1 cellular context compared by ENCODE assay signal in the genomic region with DNA sequence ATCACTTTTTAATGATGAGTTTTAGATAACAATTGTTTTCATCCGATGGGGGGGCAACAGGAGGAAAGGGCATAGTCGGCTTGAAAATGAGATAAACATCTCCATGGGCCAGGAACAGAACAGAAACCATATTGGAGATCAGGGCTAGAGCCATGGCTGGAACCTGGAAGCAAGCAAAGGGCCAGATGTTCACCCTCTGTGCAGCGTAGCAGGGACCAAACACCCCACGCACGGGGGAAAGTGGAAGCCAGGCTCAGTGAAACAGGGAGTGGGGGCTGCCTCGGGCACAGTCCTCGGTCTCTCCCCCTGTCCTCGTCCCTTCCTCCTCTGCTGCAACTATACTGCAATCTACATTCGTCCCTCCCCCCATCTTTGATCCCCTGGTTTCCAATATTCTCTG.
TF ChIP-seq lines count a peak whose summit lies in the region.

No MANE protein-coding gene starts in this region.

TF ChIP-seq in K562, 482 proteins besides CTCF, POLR2A, EP300 and RAD21 (continued from another document):
- TF ChIP-seq, protein P1, sequence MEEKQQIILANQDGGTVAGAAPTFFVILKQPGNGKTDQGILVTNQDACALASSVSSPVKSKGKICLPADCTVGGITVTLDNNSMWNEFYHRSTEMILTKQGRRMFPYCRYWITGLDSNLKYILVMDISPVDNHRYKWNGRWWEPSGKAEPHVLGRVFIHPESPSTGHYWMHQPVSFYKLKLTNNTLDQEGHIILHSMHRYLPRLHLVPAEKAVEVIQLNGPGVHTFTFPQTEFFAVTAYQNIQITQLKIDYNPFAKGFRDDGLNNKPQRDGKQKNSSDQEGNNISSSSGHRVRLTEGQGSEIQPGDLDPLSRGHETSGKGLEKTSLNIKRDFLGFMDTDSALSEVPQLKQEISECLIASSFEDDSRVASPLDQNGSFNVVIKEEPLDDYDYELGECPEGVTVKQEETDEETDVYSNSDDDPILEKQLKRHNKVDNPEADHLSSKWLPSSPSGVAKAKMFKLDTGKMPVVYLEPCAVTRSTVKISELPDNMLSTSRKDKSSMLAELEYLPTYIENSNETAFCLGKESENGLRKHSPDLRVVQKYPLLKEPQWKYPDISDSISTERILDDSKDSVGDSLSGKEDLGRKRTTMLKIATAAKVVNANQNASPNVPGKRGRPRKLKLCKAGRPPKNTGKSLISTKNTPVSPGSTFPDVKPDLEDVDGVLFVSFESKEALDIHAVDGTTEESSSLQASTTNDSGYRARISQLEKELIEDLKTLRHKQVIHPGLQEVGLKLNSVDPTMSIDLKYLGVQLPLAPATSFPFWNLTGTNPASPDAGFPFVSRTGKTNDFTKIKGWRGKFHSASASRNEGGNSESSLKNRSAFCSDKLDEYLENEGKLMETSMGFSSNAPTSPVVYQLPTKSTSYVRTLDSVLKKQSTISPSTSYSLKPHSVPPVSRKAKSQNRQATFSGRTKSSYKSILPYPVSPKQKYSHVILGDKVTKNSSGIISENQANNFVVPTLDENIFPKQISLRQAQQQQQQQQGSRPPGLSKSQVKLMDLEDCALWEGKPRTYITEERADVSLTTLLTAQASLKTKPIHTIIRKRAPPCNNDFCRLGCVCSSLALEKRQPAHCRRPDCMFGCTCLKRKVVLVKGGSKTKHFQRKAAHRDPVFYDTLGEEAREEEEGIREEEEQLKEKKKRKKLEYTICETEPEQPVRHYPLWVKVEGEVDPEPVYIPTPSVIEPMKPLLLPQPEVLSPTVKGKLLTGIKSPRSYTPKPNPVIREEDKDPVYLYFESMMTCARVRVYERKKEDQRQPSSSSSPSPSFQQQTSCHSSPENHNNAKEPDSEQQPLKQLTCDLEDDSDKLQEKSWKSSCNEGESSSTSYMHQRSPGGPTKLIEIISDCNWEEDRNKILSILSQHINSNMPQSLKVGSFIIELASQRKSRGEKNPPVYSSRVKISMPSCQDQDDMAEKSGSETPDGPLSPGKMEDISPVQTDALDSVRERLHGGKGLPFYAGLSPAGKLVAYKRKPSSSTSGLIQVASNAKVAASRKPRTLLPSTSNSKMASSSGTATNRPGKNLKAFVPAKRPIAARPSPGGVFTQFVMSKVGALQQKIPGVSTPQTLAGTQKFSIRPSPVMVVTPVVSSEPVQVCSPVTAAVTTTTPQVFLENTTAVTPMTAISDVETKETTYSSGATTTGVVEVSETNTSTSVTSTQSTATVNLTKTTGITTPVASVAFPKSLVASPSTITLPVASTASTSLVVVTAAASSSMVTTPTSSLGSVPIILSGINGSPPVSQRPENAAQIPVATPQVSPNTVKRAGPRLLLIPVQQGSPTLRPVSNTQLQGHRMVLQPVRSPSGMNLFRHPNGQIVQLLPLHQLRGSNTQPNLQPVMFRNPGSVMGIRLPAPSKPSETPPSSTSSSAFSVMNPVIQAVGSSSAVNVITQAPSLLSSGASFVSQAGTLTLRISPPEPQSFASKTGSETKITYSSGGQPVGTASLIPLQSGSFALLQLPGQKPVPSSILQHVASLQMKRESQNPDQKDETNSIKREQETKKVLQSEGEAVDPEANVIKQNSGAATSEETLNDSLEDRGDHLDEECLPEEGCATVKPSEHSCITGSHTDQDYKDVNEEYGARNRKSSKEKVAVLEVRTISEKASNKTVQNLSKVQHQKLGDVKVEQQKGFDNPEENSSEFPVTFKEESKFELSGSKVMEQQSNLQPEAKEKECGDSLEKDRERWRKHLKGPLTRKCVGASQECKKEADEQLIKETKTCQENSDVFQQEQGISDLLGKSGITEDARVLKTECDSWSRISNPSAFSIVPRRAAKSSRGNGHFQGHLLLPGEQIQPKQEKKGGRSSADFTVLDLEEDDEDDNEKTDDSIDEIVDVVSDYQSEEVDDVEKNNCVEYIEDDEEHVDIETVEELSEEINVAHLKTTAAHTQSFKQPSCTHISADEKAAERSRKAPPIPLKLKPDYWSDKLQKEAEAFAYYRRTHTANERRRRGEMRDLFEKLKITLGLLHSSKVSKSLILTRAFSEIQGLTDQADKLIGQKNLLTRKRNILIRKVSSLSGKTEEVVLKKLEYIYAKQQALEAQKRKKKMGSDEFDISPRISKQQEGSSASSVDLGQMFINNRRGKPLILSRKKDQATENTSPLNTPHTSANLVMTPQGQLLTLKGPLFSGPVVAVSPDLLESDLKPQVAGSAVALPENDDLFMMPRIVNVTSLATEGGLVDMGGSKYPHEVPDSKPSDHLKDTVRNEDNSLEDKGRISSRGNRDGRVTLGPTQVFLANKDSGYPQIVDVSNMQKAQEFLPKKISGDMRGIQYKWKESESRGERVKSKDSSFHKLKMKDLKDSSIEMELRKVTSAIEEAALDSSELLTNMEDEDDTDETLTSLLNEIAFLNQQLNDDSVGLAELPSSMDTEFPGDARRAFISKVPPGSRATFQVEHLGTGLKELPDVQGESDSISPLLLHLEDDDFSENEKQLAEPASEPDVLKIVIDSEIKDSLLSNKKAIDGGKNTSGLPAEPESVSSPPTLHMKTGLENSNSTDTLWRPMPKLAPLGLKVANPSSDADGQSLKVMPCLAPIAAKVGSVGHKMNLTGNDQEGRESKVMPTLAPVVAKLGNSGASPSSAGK (IDR thresholded peaks at IDR 0.05) = no peak
- TF ChIP-seq FOXA3 (CRISPR knock-in tag; conservative IDR thresholded peaks at IDR 0.05 in 1 of 2, IDR thresholded peaks at IDR 0.05 in 1 of 2) (no peak), WHSC1 (IDR thresholded peaks at IDR 0.05; ENCODE audit: low read length) (peak; percentile 38), STAG1 (CRISPR knock-in tag; IDR thresholded peaks at IDR 0.05; ENCODE audit: borderline replicate concordance) (no peak), RHOXF2B (CRISPR knock-in tag; conservative IDR thresholded peaks at IDR 0.05) (peak; percentile 77; the same call in 1 of the 2 replicates), POLR2AphosphoS2 (IDR thresholded peaks at IDR 0.05; ENCODE audit: low read length) (no peak), GABPA (tag; conservative IDR thresholded peaks at IDR 0.05; ENCODE audit: low read depth) (no peak), ZNF239 (CRISPR knock-in tag; IDR thresholded peaks at IDR 0.05) (peak; percentile 84), RBM39 (optimal IDR thresholded peaks at IDR 0.05; ENCODE audit: low read depth, low read length) (no peak), SMAD4 (CRISPR knock-in tag; conservative IDR thresholded peaks at IDR 0.05) (peak; percentile 97)
- TF ChIP-seq, protein P2, sequence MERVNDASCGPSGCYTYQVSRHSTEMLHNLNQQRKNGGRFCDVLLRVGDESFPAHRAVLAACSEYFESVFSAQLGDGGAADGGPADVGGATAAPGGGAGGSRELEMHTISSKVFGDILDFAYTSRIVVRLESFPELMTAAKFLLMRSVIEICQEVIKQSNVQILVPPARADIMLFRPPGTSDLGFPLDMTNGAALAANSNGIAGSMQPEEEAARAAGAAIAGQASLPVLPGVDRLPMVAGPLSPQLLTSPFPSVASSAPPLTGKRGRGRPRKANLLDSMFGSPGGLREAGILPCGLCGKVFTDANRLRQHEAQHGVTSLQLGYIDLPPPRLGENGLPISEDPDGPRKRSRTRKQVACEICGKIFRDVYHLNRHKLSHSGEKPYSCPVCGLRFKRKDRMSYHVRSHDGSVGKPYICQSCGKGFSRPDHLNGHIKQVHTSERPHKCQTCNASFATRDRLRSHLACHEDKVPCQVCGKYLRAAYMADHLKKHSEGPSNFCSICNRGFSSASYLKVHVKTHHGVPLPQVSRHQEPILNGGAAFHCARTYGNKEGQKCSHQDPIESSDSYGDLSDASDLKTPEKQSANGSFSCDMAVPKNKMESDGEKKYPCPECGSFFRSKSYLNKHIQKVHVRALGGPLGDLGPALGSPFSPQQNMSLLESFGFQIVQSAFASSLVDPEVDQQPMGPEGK (CRISPR knock-in tag; IDR thresholded peaks at IDR 0.05; ENCODE audit: borderline replicate concordance) = 0 out of 2 replicates have a peak, but pooled peaks have one; percentile 77
- TF ChIP-seq, protein P3, sequence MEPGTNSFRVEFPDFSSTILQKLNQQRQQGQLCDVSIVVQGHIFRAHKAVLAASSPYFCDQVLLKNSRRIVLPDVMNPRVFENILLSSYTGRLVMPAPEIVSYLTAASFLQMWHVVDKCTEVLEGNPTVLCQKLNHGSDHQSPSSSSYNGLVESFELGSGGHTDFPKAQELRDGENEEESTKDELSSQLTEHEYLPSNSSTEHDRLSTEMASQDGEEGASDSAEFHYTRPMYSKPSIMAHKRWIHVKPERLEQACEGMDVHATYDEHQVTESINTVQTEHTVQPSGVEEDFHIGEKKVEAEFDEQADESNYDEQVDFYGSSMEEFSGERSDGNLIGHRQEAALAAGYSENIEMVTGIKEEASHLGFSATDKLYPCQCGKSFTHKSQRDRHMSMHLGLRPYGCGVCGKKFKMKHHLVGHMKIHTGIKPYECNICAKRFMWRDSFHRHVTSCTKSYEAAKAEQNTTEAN (CRISPR knock-in tag; IDR thresholded peaks at IDR 0.05) = no peak
TF ChIP-seq in K562: peak in this region for 86.
